29 cellular contexts compared by ENCODE assay signal in genomic region chr6:143682805-143683204, GRCh38. TPM values are rescaled to one million over a fixed set of nuclear protein-coding genes. Genes with fewer than 3 reads are reported as not detected.
DNase-seq lines count a peak whose midpoint lies in the region; ATAC-seq, FAIRE-seq and TF ChIP-seq lines count a peak whose summit lies in the region.
"Had no signal": no experiment of that assay in that cellular context is flagged by ENCODE, and none has a peak within 500 bp of the region (broad histone marks: within the 10 kb centered on the region; RNA-seq: fewer than 3 reads in every experiment).

No MANE protein-coding gene starts in this region.

- H3K4me1 Mint-ChIP-seq in WTC11 (peaks cover 55% of the 10 kb centered on the region), endodermal cell (peaks cover 23% of the 10 kb centered on the region)

- H3K27me3 ChIP-seq in PC-9 (ENCODE audit: insufficient read depth, low read depth): no peaks in the 10 kb centered on the region
- no peaks in the 10 kb centered on the region for H3K27me3 ChIP-seq in endodermal cell (ENCODE audit: control insufficient read depth, insufficient read depth, low read length, poor library complexity, severe bottlenecking)
- H3K27me3 ChIP-seq in colonic mucosa: no peaks in the 10 kb centered on the region
- H3K27me3 ChIP-seq in right cardiac atrium (ENCODE audit: control insufficient read depth, insufficient read depth): no peaks in the 10 kb centered on the region

- WGBS in endodermal cell (ENCODE audit: insufficient coverage in 1 of 2, insufficient read length in 1 of 2), 2 experiments: 98 to 100% methylated on average over 1 to 3 of the region's 3 CpGs
- 98% methylated on average over 3 of the region's 3 CpGs for WGBS in right cardiac atrium

- no peak for FAIRE-seq in D721Med (lab: Jason Lieb, UNC)
- FAIRE-seq: A549, GM12878, GM12892, GM18507, GM19239 had no signal

- no peak overlapping the region for H2AFZ ChIP-seq in PC-9

- no peak overlapping the region for H3K4me3 ChIP-seq in HEK293 (ENCODE audit: low read depth, low read length)
- H3K4me3 ChIP-seq in PC-9: 0 out of 2 replicates have a peak overlapping the region, but pooled peaks have one; percentile 4
- H3K4me3 ChIP-seq in endodermal cell (ENCODE audit: low read length): peak overlapping the region; percentile 93
- no peak overlapping the region for H3K4me3 ChIP-seq in colonic mucosa
- no peak overlapping the region for H3K4me3 ChIP-seq in right cardiac atrium (ENCODE audit: low read length)
- H3K4me3 ChIP-seq: A549; BLaER1 treated with 17β-estradiol and CSF1 and Interleukin-3, amounts not matched to agents 10 nM and 100 nM; GM12878 had no signal

- DNase-seq in PC-9 (no peak), WTC11 (ENCODE audit: low spot score) (no peak), endodermal cell (no peak), colonic mucosa (no peak), right cardiac atrium (no peak), D721Med (ENCODE audit: insufficient read length, low spot score) (no peak)
- DNase-seq: AML-193; Caco-2; Calu3; CD4-positive, alpha-beta T cell; CD8-positive, alpha-beta T cell; DMS 273 treated with DMSO at 0.1 percent for 48 hours; DMS153; DMS53; DMS79; DND-41; EL; GDM1 had no signal

- 0 out of 2 replicates have a peak overlapping the region, but pooled peaks have one; percentile 33 for H3K27ac Mint-ChIP-seq in WTC11
- no peak overlapping the region for H3K27ac Mint-ChIP-seq in endodermal cell
- H3K27ac Mint-ChIP-seq: B cell; CD4-positive, alpha-beta T cell; CD8-positive, alpha-beta T cell had no signal

- H3K36me3 ChIP-seq in HEK293 (ENCODE audit: control insufficient read depth in 2 of 2, insufficient read depth in 1 of 2, low read length in 2 of 2) (no peaks in the 10 kb centered on the region), PC-9 (ENCODE audit: low read depth) (no peaks in the 10 kb centered on the region), endodermal cell (ENCODE audit: control insufficient read depth, insufficient read depth, low read length) (peaks cover 41% of the 10 kb centered on the region), colonic mucosa (no peaks in the 10 kb centered on the region)

- H3K79me2 ChIP-seq in PC-9 (ENCODE audit: low read depth): peaks cover 82% of the 10 kb centered on the region

- H3K9me3 Mint-ChIP-seq in WTC11 (peaks cover 20% of the 10 kb centered on the region), endodermal cell (peaks cover 19% of the 10 kb centered on the region)

- H3K36me3 Mint-ChIP-seq in WTC11 (peaks cover 30% of the 10 kb centered on the region), endodermal cell (ENCODE audit: low read depth) (peaks cover 40% of the 10 kb centered on the region)
- H3K36me3 Mint-ChIP-seq: CD8-positive, alpha-beta T cell had no signal

- H3K4me2 ChIP-seq in PC-9: no peak overlapping the region
- H3K4me2 ChIP-seq: A549; BLaER1 treated with 17β-estradiol and CSF1 and Interleukin-3, amounts not matched to agents 10 nM and 100 nM had no signal

- intact Hi-C loops in PC-9 (cut with micrococcal nuclease; ENCODE audit: unreplicated experiment): no loop called here
- intact Hi-C loops in colonic mucosa (cut with DNase I): no loop called here
- intact Hi-C loops in right cardiac atrium (cut with DNase I): no loop called here

- no peaks in the 10 kb centered on the region for H3K4me1 ChIP-seq in HEK293 (ENCODE audit: control insufficient read depth, insufficient read depth, low read length)
- H3K4me1 ChIP-seq in PC-9 (replicated peaks; ENCODE audit: insufficient read depth): peaks cover 37% of the 10 kb centered on the region
- H3K4me1 ChIP-seq in endodermal cell (ENCODE audit: control insufficient read depth, insufficient read depth, low read length): no peaks in the 10 kb centered on the region
- H3K4me1 ChIP-seq in colonic mucosa: peaks cover 6% of the 10 kb centered on the region
- H3K4me1 ChIP-seq in right cardiac atrium (ENCODE audit: control insufficient read depth, insufficient read depth, low read length): peaks cover 4% of the 10 kb centered on the region

- no peaks in the 10 kb centered on the region for H4K20me1 ChIP-seq in PC-9 (ENCODE audit: insufficient read depth)

- H3K9me2 ChIP-seq in PC-9 (ENCODE audit: insufficient read depth): no peaks in the 10 kb centered on the region

- H3K9ac ChIP-seq in endodermal cell (ENCODE audit: extremely low read depth, low read length, poor library complexity, severe bottlenecking): no peak overlapping the region
- H3K9ac ChIP-seq in colonic mucosa (ENCODE audit: low read depth in 2 of 2, low read length in 2 of 2): no peak overlapping the region
- H3K9ac ChIP-seq: BLaER1 treated with 17β-estradiol and CSF1 and Interleukin-3, amounts not matched to agents 10 nM and 100 nM had no signal

- no peaks in the 10 kb centered on the region for H3K9me3 ChIP-seq in HEK293 (ENCODE audit: control insufficient read depth, insufficient read depth, low read depth, low read length)
- H3K9me3 ChIP-seq in PC-9 (ENCODE audit: insufficient read depth, low read depth): peaks cover 12% of the 10 kb centered on the region; the same call in 1 of the 2 replicates
- peaks cover 37% of the 10 kb centered on the region for H3K9me3 ChIP-seq in endodermal cell (ENCODE audit: control insufficient read depth, low read length)
- no peaks in the 10 kb centered on the region for H3K9me3 ChIP-seq in colonic mucosa
- H3K9me3 ChIP-seq in right cardiac atrium (ENCODE audit: control insufficient read depth, low read length): no peaks in the 10 kb centered on the region
- H3K9me3 ChIP-seq: Caco-2 had no signal

- H3K4me3 Mint-ChIP-seq in WTC11 (no peak overlapping the region), endodermal cell (no peak overlapping the region)
- H3K4me3 Mint-ChIP-seq: B cell; CD4-positive, alpha-beta T cell; CD8-positive, alpha-beta T cell had no signal

- H3K27me3 Mint-ChIP-seq in WTC11 (ENCODE audit: low read depth) (no peaks in the 10 kb centered on the region), endodermal cell (ENCODE audit: insufficient read depth) (no peaks in the 10 kb centered on the region)

- POLR2A ChIA-PET in HEK293 (lab: Yijun Ruan, JAX) (no interaction called here), PC-9 (lab: Charles Lee; ENCODE audit: unreplicated experiment) (interaction anchor here (0.6 to 0.7 kb wide), 2 partner anchors 653 to 1379 kb away, joined by 6 to 9 read pairs; no protein-coding TSS in a partner anchor), WTC11 (lab: Charles Lee) (no interaction called here)

- no peak for TF ChIP-seq CTCF in HEK293 (tag by site-specific recombination; IDR thresholded peaks at IDR 0.05)
- no peak for TF ChIP-seq CTCF in PC-9 (conservative IDR thresholded peaks at IDR 0.05)
- TF ChIP-seq CTCF in WTC11 (IDR thresholded peaks at IDR 0.05): no peak
- no peak for TF ChIP-seq CTCF in endodermal cell (conservative IDR thresholded peaks at IDR 0.05)
- TF ChIP-seq CTCF in colonic mucosa (IDR thresholded peaks at IDR 0.05): no peak
- TF ChIP-seq CTCF in D721Med (IDR thresholded peaks at IDR 0.05; ENCODE audit: insufficient read depth, missing control alignments): no peak

- CTCF ChIA-PET in HEK293 (lab: Yijun Ruan, JAX) (no interaction called here), PC-9 (lab: Charles Lee) (no interaction called here), WTC11 (lab: Charles Lee) (no interaction called here)

- ATAC-seq in WTC11: no peak
- ATAC-seq in right cardiac atrium: no peak
- ATAC-seq in GM18511 (IDR thresholded peaks at IDR 0.05; ENCODE audit: unreplicated experiment): no peak
- ATAC-seq: A549; CD8-positive, alpha-beta T cell; GM12878 had no signal

- BruUV-seq in PC-9 (replicated peaks; lab: Mats Ljungman, UMichigan): no TSS peak

- peaks cover 5% of the 10 kb centered on the region for H3F3A ChIP-seq in PC-9 (ENCODE audit: insufficient read depth, low read depth)

- H3K27ac ChIP-seq in HEK293 (ENCODE audit: extremely low read depth, low read depth, low read length) (no peak overlapping the region), PC-9 (no peak overlapping the region), endodermal cell (ENCODE audit: low read depth, low read length) (no peak overlapping the region), colonic mucosa (no peak overlapping the region), right cardiac atrium (ENCODE audit: low read length) (no peak overlapping the region)
- H3K27ac ChIP-seq: 22Rv1; A549; BLaER1 treated with 17β-estradiol and CSF1 and Interleukin-3, amounts not matched to agents 10 nM and 100 nM; C4-2B had no signal

TF ChIP-seq in HEK293, 187 proteins besides CTCF, POLR2A, EP300 and RAD21 (continues in another document):
- peak; percentile 66 for TF ChIP-seq SETDB1 (IDR thresholded peaks at IDR 0.05; ENCODE audit: insufficient read length, low read length)

TF ChIP-seq in WTC11, 78 proteins besides CTCF, POLR2A, EP300 and RAD21 (continues in another document):
- no peak for TF ChIP-seq PRDM15 (CRISPR knock-in tag; IDR thresholded peaks at IDR 0.05)

RNA-seq across cellular contexts. Expression of gene PHACTR2, which starts 5.0 kb away (rescaled TPM):
- total RNA-seq in PC-9 (2021): 32.8 and 39.8 TPM in 2 replicates
- total RNA-seq in WTC11 (2021): 72.6 to 90.5 TPM (median 80.2 TPM) in 3 replicates
- total RNA-seq in endodermal cell: 100 to 1,000 TPM; 164 to 222 TPM
- polyA plus RNA-seq in endodermal cell (2013, experiment 1 of 2): 42.0 TPM
- polyA plus RNA-seq in endodermal cell (2013, experiment 2 of 2): 48.6 TPM
- total RNA-seq in colonic mucosa: 10 to 100 TPM; 42.5 to 46.9 TPM
- 10 to 100 TPM; 47.3 to 75.7 (median 59.9) TPM for total RNA-seq in right cardiac atrium
- polyA plus RNA-seq in right cardiac atrium: 10.7 TPM

Comparison
In these comparisons a context has a peak if more than half of its experiments do, and no peak if none do; other contexts are left out.
1. H3K4me3 ChIP-seq: peak in PC-9 (single experiment) and endodermal cell (single experiment); none in HEK293 (single experiment), colonic mucosa (single experiment) and right cardiac atrium (single experiment).